1 cellular context compared by ENCODE assay signal in genomic region chr22:33853200-33854097, GRCh38.
TF ChIP-seq lines count a peak whose summit lies in the region.

No MANE protein-coding gene starts in this region.

TF ChIP-seq in SK-N-SH treated with all-trans-retinoic acid at 6 μM for 48 hours, 23 proteins besides CTCF, POLR2A, EP300 and RAD21 (continued from another document):
- TF ChIP-seq CSRNP3 (CRISPR knock-in tag; IDR thresholded peaks at IDR 0.05) (no peak), CSDC2 (CRISPR knock-in tag; IDR thresholded peaks at IDR 0.05) (no peak), TOX (CRISPR knock-in tag; IDR thresholded peaks at IDR 0.05; ENCODE audit: borderline replicate concordance) (no peak), TSHZ2 (CRISPR knock-in tag; IDR thresholded peaks at IDR 0.05) (no peak), ARNTL (CRISPR knock-in tag; IDR thresholded peaks at IDR 0.05; ENCODE audit: borderline replicate concordance, low read depth) (no peak), ZNF8 (CRISPR knock-in tag; IDR thresholded peaks at IDR 0.05) (no peak), BACH2 (CRISPR knock-in tag; IDR thresholded peaks at IDR 0.05; ENCODE audit: borderline replicate concordance) (no peak), RARB (CRISPR knock-in tag; IDR thresholded peaks at IDR 0.05) (no peak), ZNF70 (CRISPR knock-in tag; IDR thresholded peaks at IDR 0.05) (no peak), SNAI2 (CRISPR knock-in tag; IDR thresholded peaks at IDR 0.05) (no peak), OSR1 (CRISPR knock-in tag; IDR thresholded peaks at IDR 0.05) (no peak), TCF4 (CRISPR knock-in tag; IDR thresholded peaks at IDR 0.05; ENCODE audit: borderline replicate concordance) (no peak)
